12 cellular contexts compared by ENCODE assay signal in the genomic region with DNA sequence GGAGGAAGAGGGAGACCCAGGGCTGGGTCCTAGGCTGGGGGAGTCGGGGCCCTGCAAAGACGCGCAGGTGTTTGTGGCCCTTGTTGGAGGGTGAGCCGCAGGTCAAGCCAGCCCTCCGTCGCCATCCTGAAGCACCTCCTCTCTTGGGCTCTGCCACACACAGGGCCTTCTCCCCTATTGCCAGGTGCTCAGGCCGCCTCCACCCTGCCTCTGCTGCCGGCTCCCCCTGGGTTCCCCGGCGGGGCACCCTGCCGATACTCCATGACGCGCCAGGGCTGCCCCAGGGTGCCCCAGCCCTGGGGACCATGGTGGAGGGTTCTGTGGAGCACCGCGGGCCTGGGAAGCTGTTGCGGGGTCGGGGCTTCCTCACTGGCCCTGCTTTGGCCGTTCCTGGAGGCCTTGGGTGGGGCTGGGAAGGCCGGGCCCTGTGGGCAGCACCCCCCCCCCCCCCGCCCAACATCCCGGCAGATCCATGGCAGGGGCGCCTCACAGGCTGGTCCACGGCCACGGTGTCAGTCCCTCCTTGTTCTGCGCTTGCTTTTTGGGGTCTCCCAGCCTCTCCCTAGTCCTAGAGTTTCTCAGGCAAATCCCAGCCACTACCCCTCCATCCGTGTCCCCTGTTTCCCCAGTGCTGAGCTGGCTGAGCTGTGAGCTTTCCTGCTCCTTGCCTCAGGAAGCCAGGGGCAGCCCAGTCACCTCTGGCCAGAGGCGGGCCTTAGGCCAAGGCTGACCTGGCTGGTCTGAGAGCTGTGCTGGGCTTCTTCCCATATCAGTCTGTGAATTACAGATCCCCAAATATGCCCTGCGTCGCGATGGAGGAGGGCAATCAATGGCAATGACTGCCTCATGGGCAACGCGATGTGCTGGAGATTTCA. TPM values are rescaled to one million over a fixed set of nuclear protein-coding genes. Genes with fewer than 3 reads are reported as not detected.
DNase-seq lines count a peak whose midpoint lies in the region; ATAC-seq, FAIRE-seq and TF ChIP-seq lines count a peak whose summit lies in the region.
"Had no signal": no experiment of that assay in that cellular context is flagged by ENCODE, and none has a peak within 500 bp of the region (broad histone marks: within the 10 kb centered on the region; RNA-seq: fewer than 3 reads in every experiment).

No MANE protein-coding gene starts in this region.

- peaks cover 10% of the 10 kb centered on the region for H3K27me3 Mint-ChIP-seq in activated CD8-positive, alpha-beta memory T cell treated with anti-CD3 and anti-CD28 coated beads, Interleukin-2, amount 10 ng/mL, durations not matched to agents 7 days and 5 days
- peaks cover 5% of the 10 kb centered on the region for H3K27me3 Mint-ChIP-seq in activated T-helper 1 cell treated with anti-CD3 and anti-CD28 coated beads, Interleukin-12 subunit alpha, Interleukin-12 subunit beta, Interleukin-2, Interleukin-4 antibody, amounts not matched to agents 30 ng/mL and 10 ng/mL and 1 ng/mL, durations not matched to agents 14 hours and 24 hours and 36 hours (ENCODE audit: insufficient read depth)

- H2AFZ ChIP-seq in keratinocyte (ENCODE audit: control insufficient read depth, low read length) = no peak overlapping the region

- WGBS in suprapubic skin = 95% methylated on average over 11 of the region's 32 CpGs

- no peaks in the 10 kb centered on the region for H3K9me1 ChIP-seq in keratinocyte (ENCODE audit: control insufficient read depth, extremely low read depth, insufficient read depth, low read length)

- H3K9me3 ChIP-seq in keratinocyte (ENCODE audit: control insufficient read depth, low read depth, low read length) (no peaks in the 10 kb centered on the region), suprapubic skin (no peaks in the 10 kb centered on the region)

- H3K27ac ChIP-seq in keratinocyte (ENCODE audit: control insufficient read depth, insufficient read depth, low read length) (no peak overlapping the region), suprapubic skin (no peak overlapping the region)

- H3K27ac Mint-ChIP-seq in activated CD8-positive, alpha-beta memory T cell treated with anti-CD3 and anti-CD28 coated beads, Interleukin-2, amount 10 ng/mL, durations not matched to agents 7 days and 5 days = peak overlapping the region; percentile 58
- H3K27ac Mint-ChIP-seq in activated T-helper 1 cell treated with anti-CD3 and anti-CD28 coated beads, Interleukin-12 subunit alpha, Interleukin-12 subunit beta, Interleukin-2, Interleukin-4 antibody, amounts not matched to agents 30 ng/mL and 10 ng/mL and 1 ng/mL, durations not matched to agents 14 hours and 24 hours and 36 hours = peak overlapping the region; percentile 45

- H3K4me2 ChIP-seq in keratinocyte (ENCODE audit: control insufficient read depth, extremely low read depth, insufficient read depth, low read depth, low read length) = peak overlapping the region; percentile 80

- peak overlapping the region; percentile 62 for H3K4me3 Mint-ChIP-seq in activated CD8-positive, alpha-beta memory T cell treated with anti-CD3 and anti-CD28 coated beads, Interleukin-2, amount 10 ng/mL, durations not matched to agents 7 days and 5 days
- peak overlapping the region; percentile 87 for H3K4me3 Mint-ChIP-seq in activated T-helper 1 cell treated with anti-CD3 and anti-CD28 coated beads, Interleukin-12 subunit alpha, Interleukin-12 subunit beta, Interleukin-2, Interleukin-4 antibody, amounts not matched to agents 30 ng/mL and 10 ng/mL and 1 ng/mL, durations not matched to agents 14 hours and 24 hours and 36 hours

- no peaks in the 10 kb centered on the region for H3K9me3 Mint-ChIP-seq in activated CD8-positive, alpha-beta memory T cell treated with anti-CD3 and anti-CD28 coated beads, Interleukin-2, amount 10 ng/mL, durations not matched to agents 7 days and 5 days (ENCODE audit: low read depth)
- H3K9me3 Mint-ChIP-seq in activated T-helper 1 cell treated with anti-CD3 and anti-CD28 coated beads, Interleukin-12 subunit alpha, Interleukin-12 subunit beta, Interleukin-2, Interleukin-4 antibody, amounts not matched to agents 30 ng/mL and 10 ng/mL and 1 ng/mL, durations not matched to agents 14 hours and 24 hours and 36 hours = no peaks in the 10 kb centered on the region

- peaks cover 48% of the 10 kb centered on the region for H3K4me1 Mint-ChIP-seq in activated CD8-positive, alpha-beta memory T cell treated with anti-CD3 and anti-CD28 coated beads, Interleukin-2, amount 10 ng/mL, durations not matched to agents 7 days and 5 days
- peaks cover 46% of the 10 kb centered on the region for H3K4me1 Mint-ChIP-seq in activated T-helper 1 cell treated with anti-CD3 and anti-CD28 coated beads, Interleukin-12 subunit alpha, Interleukin-12 subunit beta, Interleukin-2, Interleukin-4 antibody, amounts not matched to agents 30 ng/mL and 10 ng/mL and 1 ng/mL, durations not matched to agents 14 hours and 24 hours and 36 hours (ENCODE audit: low read depth)

- H3K36me3 ChIP-seq in keratinocyte (ENCODE audit: control insufficient read depth in 2 of 2, extremely low read depth in 1 of 2, insufficient read depth in 2 of 2, low read length in 2 of 2) = no peaks in the 10 kb centered on the region
- no peaks in the 10 kb centered on the region for H3K36me3 ChIP-seq in suprapubic skin

- H3K36me3 Mint-ChIP-seq in activated CD8-positive, alpha-beta memory T cell treated with anti-CD3 and anti-CD28 coated beads, Interleukin-2, amount 10 ng/mL, durations not matched to agents 7 days and 5 days = peaks cover 2% of the 10 kb centered on the region
- H3K36me3 Mint-ChIP-seq in activated T-helper 1 cell treated with anti-CD3 and anti-CD28 coated beads, Interleukin-12 subunit alpha, Interleukin-12 subunit beta, Interleukin-2, Interleukin-4 antibody, amounts not matched to agents 30 ng/mL and 10 ng/mL and 1 ng/mL, durations not matched to agents 14 hours and 24 hours and 36 hours (ENCODE audit: low read depth) = peaks cover 10% of the 10 kb centered on the region

- H3K9ac ChIP-seq in keratinocyte (ENCODE audit: control insufficient read depth, extremely low read depth, insufficient read depth, low read length) = no peak overlapping the region

- CTCF ChIA-PET in activated CD8-positive, alpha-beta memory T cell treated with anti-CD3 and anti-CD28 coated beads, Interleukin-2, amount 10 ng/mL, durations not matched to agents 7 days and 5 days (lab: Charles Lee) = interaction anchor here (0.8 to 8.4 kb wide), 21 partner anchors 7 to 131 kb away, joined by 3 to 102 read pairs (median 7); a partner anchor contains a TSS

- intact Hi-C loops in activated T-helper 1 cell treated with anti-CD3 and anti-CD28 coated beads, Interleukin-12 subunit alpha, Interleukin-12 subunit beta, Interleukin-2, Interleukin-4 antibody, amounts not matched to agents 30 ng/mL and 10 ng/mL and 1 ng/mL, durations not matched to agents 14 hours and 24 hours and 36 hours (cut with micrococcal nuclease) = loop anchor here (1.0 to 10.0 kb wide), 3 partner anchors 9 to 230 kb away; no protein-coding TSS in a partner anchor

- H3K27me3 ChIP-seq in keratinocyte (ENCODE audit: control insufficient read depth, extremely low read depth, insufficient read depth, low read length) (peaks cover 37% of the 10 kb centered on the region), suprapubic skin (peaks cover 48% of the 10 kb centered on the region)

- TF ChIP-seq POLR2A in suprapubic skin (IDR thresholded peaks at IDR 0.05) = no peak

- H4K20me1 ChIP-seq in keratinocyte (ENCODE audit: control insufficient read depth, extremely low read depth, insufficient read depth, low read length) = no peaks in the 10 kb centered on the region

- no peak for ATAC-seq in activated CD8-positive, alpha-beta memory T cell treated with anti-CD3 and anti-CD28 coated beads, Interleukin-2, amount 10 ng/mL, durations not matched to agents 7 days and 5 days

- dilution Hi-C loops in keratinocyte (cut with MboI; ENCODE audit: extremely low pct_ligation_motif_present, low sequenced_read_pairs) = no loop called here

- DNase-seq in activated CD8-positive, alpha-beta memory T cell treated with anti-CD3 and anti-CD28 coated beads, Interleukin-2, amount 10 ng/mL, durations not matched to agents 7 days and 5 days = no peak
- DNase-seq in activated CD8-positive, alpha-beta memory T cell treated with anti-CD3 and anti-CD28 coated beads, Interleukin-2, amount 50 U/mL, for 48 hours = no peak
- DNase-seq in activated T-helper 1 cell treated with anti-CD3 and anti-CD28 coated beads, Interleukin-12 subunit alpha, Interleukin-12 subunit beta, Interleukin-2, Interleukin-4 antibody, amounts not matched to agents 30 ng/mL and 10 ng/mL and 1 ng/mL, durations not matched to agents 14 hours and 24 hours and 36 hours (ENCODE audit: low spot score) = no peak
- DNase-seq in keratinocyte (ENCODE audit: low read depth, low spot score) (no peak), suprapubic skin (ENCODE audit: low spot score in 2 of 2) (no peak), OCI-M1 (lab: John Stamatoyannopoulos, UW) (no peak), AG08396 (ENCODE audit: low spot score) (no peak), KG1 (lab: John Stamatoyannopoulos, UW) (no peak)
- DNase-seq: anterior cingulate cortex, NCI-H446, nucleus accumbens had no signal

- FAIRE-seq in keratinocyte (lab: Jason Lieb, UNC) = no peak
- FAIRE-seq: TTC549 had no signal

- no peaks in the 10 kb centered on the region for H3K79me2 ChIP-seq in keratinocyte (ENCODE audit: control insufficient read depth, insufficient read depth, low read length)

- no peak overlapping the region for H3K4me3 ChIP-seq in keratinocyte (ENCODE audit: control insufficient read depth in 2 of 3, extremely low read depth in 1 of 3, insufficient read depth in 2 of 3, low read depth in 1 of 3, low read length in 3 of 3)
- H3K4me3 ChIP-seq in suprapubic skin = peak overlapping the region; percentile 53

- TF ChIP-seq CTCF in keratinocyte (optimal IDR thresholded peaks at IDR 0.05 in 1 of 3, IDR thresholded peaks at IDR 0.05 in 1 of 3, conservative IDR thresholded peaks at IDR 0.05 in 1 of 3; ENCODE audit: extremely low read depth in 1 of 3, insufficient read depth in 2 of 3, low read length in 3 of 3) (no peak), suprapubic skin (IDR thresholded peaks at IDR 0.05) (no peak)

- H3K4me1 ChIP-seq in keratinocyte (ENCODE audit: control insufficient read depth, extremely low read depth, insufficient read depth, low read length) = peaks cover 14% of the 10 kb centered on the region
- H3K4me1 ChIP-seq in suprapubic skin = peaks cover 26% of the 10 kb centered on the region

- no peak for TF ChIP-seq EP300 in suprapubic skin (IDR thresholded peaks at IDR 0.05)

RNA-seq across cellular contexts. Expression of a gene that starts 2.3 kb away (rescaled TPM):
- total RNA-seq in activated CD8-positive, alpha-beta memory T cell treated with anti-CD3 and anti-CD28 coated beads, Interleukin-2, amount 10 ng/mL, durations not matched to agents 7 days and 5 days = 10 to 100 TPM; 19.7 to 21.1 TPM
- 27.3 and 27.7 TPM in 2 replicates for total RNA-seq in activated T-helper 1 cell treated with anti-CD3 and anti-CD28 coated beads, Interleukin-12 subunit alpha, Interleukin-12 subunit beta, Interleukin-2, Interleukin-4 antibody, amounts not matched to agents 30 ng/mL and 10 ng/mL and 1 ng/mL, durations not matched to agents 14 hours and 24 hours and 36 hours
- polyA plus RNA-seq in keratinocyte = 0.09 to 0.37 TPM (median 0.20 TPM) in 3 replicates
- polyA plus RNA-seq in keratinocyte (2011; ENCODE audit: low read depth) = not detected
- polyA plus RNA-seq in keratinocyte (2011; cell fraction: cytosol; rRNA removed) = 0.09 and 0.17 TPM in 2 replicates
- polyA plus RNA-seq in keratinocyte (2011; cell fraction: nucleus; rRNA removed) = 0.84 and 1.2 TPM in 2 replicates
- polyA plus RNA-seq in keratinocyte (2012; ENCODE audit: low replicate concordance) = 0.33 and 0.47 TPM in 2 replicates
- 1.8 to 4.0 TPM (median 3.0 TPM) in 3 replicates for polyA minus RNA-seq in keratinocyte
- polyA minus RNA-seq in keratinocyte (2011; cell fraction: cytosol; rRNA and poly(A)+ RNA removed) = not detected
- 1.4 and 2.5 TPM in 2 replicates for polyA minus RNA-seq in keratinocyte (2011; cell fraction: nucleus; rRNA and poly(A)+ RNA removed)
- total RNA-seq in suprapubic skin = 1 to 10 TPM; 2.2 to 5.1 (median 3.4) TPM
